Comparison of ENCODE assay signal across 8 cellular contexts in genomic region chr1:94805912-94806311, GRCh38. TPM values are rescaled to one million over a fixed set of nuclear protein-coding genes. Genes with fewer than 3 reads are reported as not detected.
DNase-seq lines count a peak whose midpoint lies in the region; ATAC-seq and TF ChIP-seq lines count a peak whose summit lies in the region.

No MANE protein-coding gene starts in this region.

- peak overlapping the region; percentile 58 for H3K4me2 ChIP-seq in smooth muscle cell

- no peak for ATAC-seq in GM21381 (IDR thresholded peaks at IDR 0.05; ENCODE audit: unreplicated experiment)

- no peaks in the 10 kb centered on the region for H3K27me3 ChIP-seq in smooth muscle cell (ENCODE audit: low read depth)

- H3F3A ChIP-seq in smooth muscle cell (ENCODE audit: low read depth) = peaks cover 33% of the 10 kb centered on the region

- peak; percentile 99 for TF ChIP-seq CTCF in smooth muscle cell (IDR thresholded peaks at IDR 0.05; ENCODE audit: borderline replicate concordance, insufficient read depth, poor library complexity, severe bottlenecking)

- peak overlapping the region; percentile 8 for H3K4me3 ChIP-seq in smooth muscle cell

- no peaks in the 10 kb centered on the region for H4K20me1 ChIP-seq in smooth muscle cell (ENCODE audit: low read depth)

- no peaks in the 10 kb centered on the region for H3K36me3 ChIP-seq in smooth muscle cell (ENCODE audit: low read depth)

- H3K79me2 ChIP-seq in smooth muscle cell (ENCODE audit: low read depth) = peaks cover 4% of the 10 kb centered on the region

- H3K27ac ChIP-seq in smooth muscle cell (ENCODE audit: low read depth) = no peak overlapping the region

- WGBS in smooth muscle cell (ENCODE audit: low lambda C conversion rate) = 35% methylated on average over 4 of the region's 4 CpGs

- H3K9ac ChIP-seq in smooth muscle cell (ENCODE audit: low read depth) = no peak overlapping the region

- DNase-seq in CD1c-positive myeloid dendritic cell (ENCODE audit: extremely low spot score) (peak; percentile 72), GM19240 (ENCODE audit: insufficient read length, low spot score) (peak; percentile 23), LHCN-M2 (ENCODE audit: low read depth) (peak; percentile 52), T-helper 1 cell (peak in 3 of 5 donors; percentile 10 to 36 (median 28)), astrocyte of the hippocampus (ENCODE audit: low read depth, low spot score) (peak; percentile 80), hippocampal formation (lab: John Stamatoyannopoulos, UW) (peak; percentile 49), smooth muscle cell (lab: John Stamatoyannopoulos, UW; ENCODE audit: unreplicated experiment) (no peak)

- H3K4me1 ChIP-seq in smooth muscle cell (ENCODE audit: low read depth) = peaks cover 21% of the 10 kb centered on the region

- H3K9me3 ChIP-seq in smooth muscle cell (replicated peaks; ENCODE audit: low read depth) = no peaks in the 10 kb centered on the region

- H2AFZ ChIP-seq in smooth muscle cell (ENCODE audit: low read depth) = no peak overlapping the region

RNA-seq across cellular contexts. Expression of gene SLC44A3, which starts 14.2 kb away (rescaled TPM):
- total RNA-seq in LHCN-M2 (2014; rRNA removed) = 1.2 and 1.5 TPM in 2 replicates
- polyA plus RNA-seq in LHCN-M2 (2012) = 1.2 TPM
- 3.3 and 10.0 TPM in 2 replicates for total RNA-seq in smooth muscle cell
- polyA plus RNA-seq in smooth muscle cell = 3.2 and 4.4 TPM in 2 replicates
